In genomic region chrX:63784902-63785692, GRCh38 we compare ENCODE assay signal across 8 cellular contexts. TPM values are rescaled to one million over a fixed set of nuclear protein-coding genes. Genes with fewer than 3 reads are reported as not detected.
DNase-seq lines count a peak whose midpoint lies in the region; ATAC-seq and TF ChIP-seq lines count a peak whose summit lies in the region.

TSS of gene ARHGEF9 (minus strand) at chrX:63785214. CDS start at chrX:63785145, 69 bp downstream.

- peaks cover 0 to 4% (median 0%) of the 10 kb centered on the region in 12 donors for H3K4me1 ChIP-seq in heart left ventricle

- no peaks in the 10 kb centered on the region for H3K36me3 Mint-ChIP-seq in activated T-helper 17 cell treated with anti-CD3 and anti-CD28 coated beads, Interleukin-2, amount 50 U/mL, for 72 hours (ENCODE audit: low read depth)

- H3K27me3 ChIP-seq in heart left ventricle, result peaks cover 0 to 11% (median 0%) of the 10 kb centered on the region in 9 donors

- H3K27ac ChIP-seq in heart left ventricle, result peak within 1 kb of the TSS in 8 of 12 donors; percentile 18 to 58 (median 52)

- 2 to 39% (median 11%) methylated on average over 26 to 30 of the region's 30 CpGs for WGBS in heart left ventricle, 4 donors

- H3K4me1 Mint-ChIP-seq in activated T-helper 17 cell treated with anti-CD3 and anti-CD28 coated beads, Interleukin-2, amount 50 U/mL, for 72 hours, result no peaks in the 10 kb centered on the region

- no peak for TF ChIP-seq POLR2A in heart left ventricle (IDR thresholded peaks at IDR 0.05)

- peak; percentile 8 for DNase-seq in stimulated activated CD4-positive, alpha-beta T cell treated with anti-CD3 and anti-CD28 coated beads, Interleukin-15, amount 100 ng/mL, for 24 hours
- DNase-seq in stimulated activated CD4-positive, alpha-beta T cell treated with anti-CD3 and anti-CD28 coated beads, Interleukin-2, amount 100 ng/mL, for 48 hours, result no peak
- DNase-seq in heart left ventricle (peak in 4 of 5 donors; percentile 12 to 35 (median 25)), omental fat pad (ENCODE audit: low spot score) (no peak), foreskin melanocyte (no peak), NOMO-1 treated with DMSO at 0.1 percent for 48 hours (lab: John Stamatoyannopoulos, UW; ENCODE audit: unreplicated experiment) (no peak)

- H3K27me3 Mint-ChIP-seq in activated T-helper 17 cell treated with anti-CD3 and anti-CD28 coated beads, Interleukin-2, amount 50 U/mL, for 72 hours, result peaks cover 11% of the 10 kb centered on the region

- peak within 1 kb of the TSS; percentile 26 for H3K4me3 Mint-ChIP-seq in activated T-helper 17 cell treated with anti-CD3 and anti-CD28 coated beads, Interleukin-2, amount 50 U/mL, for 72 hours

- peak within 1 kb of the TSS; percentile 7 to 62 (median 52) for H3K4me3 ChIP-seq in heart left ventricle

- H3K27ac Mint-ChIP-seq in activated T-helper 17 cell treated with anti-CD3 and anti-CD28 coated beads, Interleukin-2, amount 50 U/mL, for 72 hours, result no peak within 1 kb of the TSS

- H3K9me3 Mint-ChIP-seq in activated T-helper 17 cell treated with anti-CD3 and anti-CD28 coated beads, Interleukin-2, amount 50 U/mL, for 72 hours, result no peaks in the 10 kb centered on the region

- no peaks in the 10 kb centered on the region for H3K9me3 ChIP-seq in heart left ventricle

- TF ChIP-seq CTCF in heart left ventricle (IDR thresholded peaks at IDR 0.05) (no peak), omental fat pad (IDR thresholded peaks at IDR 0.05) (no peak)

- no peaks in the 10 kb centered on the region for H3K36me3 ChIP-seq in heart left ventricle

- intact Hi-C loops in heart left ventricle (cut with DNase I), result loop anchor here in 1 of 10 donors (10.0 kb wide), 1 partner anchor 70 kb away; no protein-coding TSS in a partner anchor

- ATAC-seq in activated T-helper 17 cell treated with anti-CD3 and anti-CD28 coated beads, Interleukin-2, amount 50 U/mL, for 72 hours (replicated peaks), result no peak
- ATAC-seq in heart left ventricle (peak; percentile 58 to 86 (median 80)), omental fat pad (ENCODE audit: low FRiP score) (peak; percentile 44), HG03045 (IDR thresholded peaks at IDR 0.05; ENCODE audit: unreplicated experiment) (no peak)

RNA-seq across cellular contexts. Expression of gene ARHGEF9, which starts in this region (rescaled TPM):
- total RNA-seq in activated T-helper 17 cell treated with anti-CD3 and anti-CD28 coated beads, Interleukin-2, amount 50 U/mL, for 72 hours, result 10 to 100 TPM; 16.9 to 17.9 TPM
- total RNA-seq in heart left ventricle, result 10 to 100 TPM; 34.4 to 57.7 (median 41.9) TPM
- polyA plus RNA-seq in heart left ventricle, result 10 to 100 TPM; 13.0 to 36.1 TPM
- 1 to 10 TPM; 5.4 to 9.5 (median 9.0) TPM for total RNA-seq in omental fat pad

Comparison
In these comparisons a context has a peak if more than half of its experiments do, and no peak if none do; other contexts are left out.
1. DNase-seq: peak in stimulated activated CD4-positive, alpha-beta T cell treated with anti-CD3 and anti-CD28 coated beads, Interleukin-15, amount 100 ng/mL, for 24 hours (single experiment) and heart left ventricle (4 of 5); none in stimulated activated CD4-positive, alpha-beta T cell treated with anti-CD3 and anti-CD28 coated beads, Interleukin-2, amount 100 ng/mL, for 48 hours (0 of 2), omental fat pad (single experiment), foreskin melanocyte (single experiment) and NOMO-1 treated with DMSO at 0.1 percent for 48 hours (single experiment).
2. ATAC-seq: peak in heart left ventricle (4 of 4) and omental fat pad (single experiment); none in activated T-helper 17 cell treated with anti-CD3 and anti-CD28 coated beads, Interleukin-2, amount 50 U/mL, for 72 hours (single experiment) and HG03045 (single experiment).